ENCODE assay signal across 10 cellular contexts in the genomic region with DNA sequence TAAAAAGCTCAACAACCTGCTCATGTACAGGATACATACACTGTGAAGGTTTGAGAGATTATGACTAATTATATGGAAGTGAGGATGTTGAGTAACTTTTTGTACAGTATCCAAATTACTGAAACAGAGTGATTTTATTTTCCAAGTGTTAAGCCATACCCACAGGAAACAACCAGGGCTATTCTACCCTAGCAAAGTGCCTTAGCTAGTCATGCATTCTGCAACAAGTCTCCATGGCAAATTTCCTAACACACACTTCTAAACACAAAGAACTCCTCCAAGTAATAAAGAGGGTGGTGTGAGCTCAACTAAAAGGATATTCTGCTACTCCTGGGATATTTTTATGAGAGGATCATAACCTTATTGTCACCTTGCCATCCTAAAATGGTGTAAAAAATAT.
DNase-seq lines count a peak whose midpoint lies in the region; ATAC-seq, FAIRE-seq and TF ChIP-seq lines count a peak whose summit lies in the region.
"Had no signal": no experiment of that assay in that cellular context is flagged by ENCODE, and none has a peak within 500 bp of the region (broad histone marks: within the 10 kb centered on the region; RNA-seq: fewer than 3 reads in every experiment).

No MANE protein-coding gene starts in this region.

- TF ChIP-seq POLR2A in H54 (IDR thresholded peaks at IDR 0.05; ENCODE audit: low read depth, low read length), result no peak

- no peak overlapping the region for H3K9ac ChIP-seq in rectal smooth muscle tissue (ENCODE audit: low read length)

- H3K36me3 ChIP-seq in rectal smooth muscle tissue (ENCODE audit: control insufficient read depth, insufficient read depth, low read length), result no peaks in the 10 kb centered on the region

- H3K4me3 ChIP-seq in rectal smooth muscle tissue (ENCODE audit: low read length), result no peak overlapping the region

- no peaks in the 10 kb centered on the region for H3K27me3 ChIP-seq in rectal smooth muscle tissue (ENCODE audit: control insufficient read depth, insufficient read depth, low read length)

- POLR2A ChIA-PET in RWPE1 (lab: Yijun Ruan, JAX; ENCODE audit: low non-redundant PET), result no interaction called here

- CTCF ChIA-PET in RWPE1 (lab: Yijun Ruan, JAX), result interaction anchor here (0.5 kb wide), 1 partner anchor 782 kb away, joined by 5 read pairs; no protein-coding TSS in a partner anchor

- ATAC-seq in HG03342 (IDR thresholded peaks at IDR 0.05; ENCODE audit: unreplicated experiment) (no peak), HG03457 (IDR thresholded peaks at IDR 0.05; ENCODE audit: unreplicated experiment) (no peak), GM21360 (IDR thresholded peaks at IDR 0.05; ENCODE audit: unreplicated experiment) (no peak)
- ATAC-seq: activated CD8-positive, alpha-beta memory T cell treated with anti-CD3 and anti-CD28 coated beads, Interleukin-2, amount 10 ng/mL, durations not matched to agents 7 days and 5 days had no signal

- TF ChIP-seq CTCF in RWPE1 (conservative IDR thresholded peaks at IDR 0.05; ENCODE audit: low read depth), result no peak

- H3K27ac ChIP-seq in RWPE1 (no peak overlapping the region), rectal smooth muscle tissue (ENCODE audit: low read depth, low read length) (peak overlapping the region; percentile 43)

- peak; percentile 64 for FAIRE-seq in H54 (lab: Jason Lieb, UNC)

- peaks cover 29% of the 10 kb centered on the region for H3K4me1 ChIP-seq in rectal smooth muscle tissue (ENCODE audit: control insufficient read depth, insufficient read depth, low read length)

- DNase-seq in H54 (ENCODE audit: insufficient read length, low spot score) (no peak), RWPE1 (ENCODE audit: low spot score) (peak; percentile 65), fibroblast of the conjunctiva (ENCODE audit: low read depth) (peak; percentile 55), NK-92 (lab: John Stamatoyannopoulos, UW; ENCODE audit: unreplicated experiment) (no peak)
- DNase-seq: activated CD8-positive, alpha-beta memory T cell treated with anti-CD3 and anti-CD28 coated beads, Interleukin-2, amount 10 ng/mL, durations not matched to agents 7 days and 5 days; NCI-H510A treated with DMSO at 0.1 percent for 48 hours had no signal

Comparison
In these comparisons a context has a peak if more than half of its experiments do, and no peak if none do; other contexts are left out.
1. DNase-seq: peak in RWPE1 (single experiment) and fibroblast of the conjunctiva (single experiment); none in H54 (single experiment) and NK-92 (single experiment).